8 cellular contexts compared by ENCODE assay signal in the genomic region with DNA sequence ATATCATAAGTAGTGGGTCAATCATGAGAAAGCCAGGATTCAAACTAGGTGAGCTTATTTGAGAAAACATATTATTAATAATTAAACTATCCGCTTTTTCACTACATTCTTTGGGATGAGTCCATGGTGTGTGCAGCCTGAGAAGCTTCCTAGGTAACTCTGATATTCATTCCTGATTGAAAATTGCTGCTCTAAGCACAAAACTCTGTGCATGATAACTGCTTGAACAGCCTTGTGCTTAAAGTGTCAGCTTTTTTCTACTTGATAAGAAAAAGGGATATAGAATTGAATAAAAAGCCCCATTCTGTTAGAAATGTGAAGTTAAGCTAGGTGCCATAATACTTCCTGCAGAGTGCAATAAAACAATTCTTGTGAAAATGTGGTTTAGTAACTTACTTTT.
"Had no signal": no experiment of that assay in that cellular context is flagged by ENCODE, and none has a peak within 500 bp of the region (broad histone marks: within the 10 kb centered on the region; RNA-seq: fewer than 3 reads in every experiment).

No MANE protein-coding gene starts in this region.

- H3K36me3 ChIP-seq: HAP-1 had no signal

- H3K4me3 ChIP-seq: GM23248, HAP-1 had no signal

- DNase-seq: GM23248, GOT3, H7, HFFc6, KBM-7 had no signal

- H2AFZ ChIP-seq: GM23248 had no signal

- H3K9ac ChIP-seq: GM23248 had no signal

- H3K4me1 ChIP-seq: HAP-1 had no signal

- H3K9me3 ChIP-seq: HAP-1 had no signal

- ATAC-seq: HCT116 had no signal

- H3K27ac ChIP-seq: GM23248, HL-60 had no signal
